Comparison of ENCODE assay signal across 1 cellular context in the genomic region with DNA sequence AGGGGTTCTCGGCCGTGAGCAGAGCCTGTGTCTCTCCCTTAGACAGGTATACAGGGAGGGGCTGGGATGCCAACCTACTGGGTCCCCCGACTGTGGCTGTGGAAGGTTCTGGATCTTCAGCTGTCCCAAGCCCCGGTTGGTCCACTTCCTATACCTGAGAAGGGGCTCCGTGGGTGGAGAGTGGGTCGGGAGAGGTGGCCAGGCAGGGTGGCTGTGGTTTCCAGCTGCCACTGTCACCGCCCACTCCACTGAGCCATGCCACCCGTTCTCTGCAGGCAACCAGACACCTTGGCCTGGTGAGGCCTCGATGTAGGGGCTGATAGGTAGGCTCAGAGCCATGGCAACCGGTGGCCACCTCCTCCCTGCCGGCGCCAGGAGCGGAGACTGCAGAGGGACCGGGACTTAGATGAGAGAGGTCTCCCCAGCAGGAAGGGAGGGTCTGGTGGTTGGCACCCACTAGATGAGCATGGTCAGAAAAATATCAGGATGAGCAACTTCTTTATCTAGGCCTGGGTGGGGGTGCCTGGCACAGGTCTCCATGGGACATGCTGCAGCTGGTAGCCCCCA.
TF ChIP-seq lines count a peak whose summit lies in the region.

No MANE protein-coding gene starts in this region.

TF ChIP-seq in H1, 55 proteins besides CTCF, POLR2A, EP300 and RAD21:
- no peak for TF ChIP-seq CREB1 (IDR thresholded peaks at IDR 0.05)
- TF ChIP-seq ZNF274 (IDR thresholded peaks at IDR 0.05; ENCODE audit: borderline replicate concordance, extremely low read depth, low read length), result no peak
